In genomic region chr1:20401405-20402010, GRCh38 we compare ENCODE assay signal across 14 cellular contexts.
DNase-seq lines count a peak whose midpoint lies in the region; ATAC-seq and TF ChIP-seq lines count a peak whose summit lies in the region.
"Had no signal": no experiment of that assay in that cellular context is flagged by ENCODE, and none has a peak within 500 bp of the region (broad histone marks: within the 10 kb centered on the region; RNA-seq: fewer than 3 reads in every experiment).

No MANE protein-coding gene starts in this region.

- H3K36me3 Mint-ChIP-seq in activated CD8-positive, alpha-beta memory T cell treated with anti-CD3 and anti-CD28 coated beads, Interleukin-2, amount 10 ng/mL, durations not matched to agents 7 days and 5 days, result no peaks in the 10 kb centered on the region
- H3K36me3 Mint-ChIP-seq in type B pancreatic cell, result no peaks in the 10 kb centered on the region
- no peaks in the 10 kb centered on the region for H3K36me3 Mint-ChIP-seq in MCF 10A (ENCODE audit: insufficient read depth, unreplicated experiment)
- H3K36me3 Mint-ChIP-seq: CD4-positive, CD25-positive, alpha-beta regulatory T cell had no signal

- TF ChIP-seq CTCF in coronary artery (IDR thresholded peaks at IDR 0.05), result no peak
- no peak for TF ChIP-seq CTCF in type B pancreatic cell (conservative IDR thresholded peaks at IDR 0.05)
- TF ChIP-seq CTCF in MCF 10A (IDR thresholded peaks at IDR 0.05; ENCODE audit: unreplicated experiment), result no peak

- no peak overlapping the region for H3K4me3 ChIP-seq in coronary artery
- H3K4me3 ChIP-seq: BLaER1 treated with 17β-estradiol and CSF1 and Interleukin-3, amounts not matched to agents 10 nM and 100 nM had no signal

- no peak overlapping the region for H3K27ac Mint-ChIP-seq in activated CD8-positive, alpha-beta memory T cell treated with anti-CD3 and anti-CD28 coated beads, Interleukin-2, amount 10 ng/mL, durations not matched to agents 7 days and 5 days
- H3K27ac Mint-ChIP-seq in type B pancreatic cell (no peak overlapping the region), MCF 10A (ENCODE audit: low read depth, unreplicated experiment) (no peak overlapping the region)
- H3K27ac Mint-ChIP-seq: CD4-positive, CD25-positive, alpha-beta regulatory T cell had no signal

- no peak overlapping the region for H3K27ac ChIP-seq in coronary artery
- H3K27ac ChIP-seq: BLaER1 treated with 17β-estradiol and CSF1 and Interleukin-3, amounts not matched to agents 10 nM and 100 nM had no signal

- no peak overlapping the region for H3K4me3 Mint-ChIP-seq in activated CD8-positive, alpha-beta memory T cell treated with anti-CD3 and anti-CD28 coated beads, Interleukin-2, amount 10 ng/mL, durations not matched to agents 7 days and 5 days
- H3K4me3 Mint-ChIP-seq in type B pancreatic cell, result no peak overlapping the region
- H3K4me3 Mint-ChIP-seq in MCF 10A (ENCODE audit: unreplicated experiment), result no peak overlapping the region
- H3K4me3 Mint-ChIP-seq: CD4-positive, CD25-positive, alpha-beta regulatory T cell had no signal

- no TSS peak for BruUV-seq in MCF 10A (replicated peaks; lab: Mats Ljungman, UMichigan)

- CTCF ChIA-PET in activated CD8-positive, alpha-beta memory T cell treated with anti-CD3 and anti-CD28 coated beads, Interleukin-2, amount 10 ng/mL, durations not matched to agents 7 days and 5 days (lab: Charles Lee), result no interaction called here
- CTCF ChIA-PET in MCF 10A (lab: Yijun Ruan, JAX), result no interaction called here

- intact Hi-C loops in MCF 10A (cut with micrococcal nuclease), result no loop called here

- POLR2A ChIA-PET in MCF 10A (lab: Yijun Ruan, JAX), result interaction anchor here (0.6 kb wide), 1 partner anchor 12 kb away, joined by 3 read pairs; no protein-coding TSS in a partner anchor

- no peaks in the 10 kb centered on the region for H3K4me1 Mint-ChIP-seq in activated CD8-positive, alpha-beta memory T cell treated with anti-CD3 and anti-CD28 coated beads, Interleukin-2, amount 10 ng/mL, durations not matched to agents 7 days and 5 days
- H3K4me1 Mint-ChIP-seq in type B pancreatic cell (ENCODE audit: unreplicated experiment) (peaks cover 8% of the 10 kb centered on the region), MCF 10A (ENCODE audit: insufficient read depth, unreplicated experiment) (peaks cover 6% of the 10 kb centered on the region)
- H3K4me1 Mint-ChIP-seq: CD4-positive, CD25-positive, alpha-beta regulatory T cell had no signal

- no peaks in the 10 kb centered on the region for H3K9me3 Mint-ChIP-seq in activated CD8-positive, alpha-beta memory T cell treated with anti-CD3 and anti-CD28 coated beads, Interleukin-2, amount 10 ng/mL, durations not matched to agents 7 days and 5 days (ENCODE audit: low read depth)
- H3K9me3 Mint-ChIP-seq in type B pancreatic cell, result no peaks in the 10 kb centered on the region
- no peaks in the 10 kb centered on the region for H3K9me3 Mint-ChIP-seq in MCF 10A (ENCODE audit: unreplicated experiment)

- no peak for ATAC-seq in activated CD8-positive, alpha-beta memory T cell treated with anti-CD3 and anti-CD28 coated beads, Interleukin-2, amount 10 ng/mL, durations not matched to agents 7 days and 5 days
- ATAC-seq in left lobe of liver (no peak), HG03159 (IDR thresholded peaks at IDR 0.05; ENCODE audit: unreplicated experiment) (no peak)
- ATAC-seq: HCT116 had no signal

- H3K27me3 Mint-ChIP-seq in activated CD8-positive, alpha-beta memory T cell treated with anti-CD3 and anti-CD28 coated beads, Interleukin-2, amount 10 ng/mL, durations not matched to agents 7 days and 5 days, result peaks cover 58% of the 10 kb centered on the region
- H3K27me3 Mint-ChIP-seq in type B pancreatic cell, result peaks cover 81% of the 10 kb centered on the region
- H3K27me3 Mint-ChIP-seq in MCF 10A (ENCODE audit: insufficient read depth, unreplicated experiment), result peaks cover 37% of the 10 kb centered on the region

- DNase-seq in activated CD8-positive, alpha-beta memory T cell treated with anti-CD3 and anti-CD28 coated beads, Interleukin-2, amount 10 ng/mL, durations not matched to agents 7 days and 5 days, result peak; percentile 8
- no peak for DNase-seq in activated CD8-positive, alpha-beta memory T cell treated with anti-CD3 and anti-CD28 coated beads, Interleukin-2, amount 50 U/mL, for 48 hours
- peak; percentile 47 for DNase-seq in coronary artery (ENCODE audit: low spot score)
- peak; percentile 15 for DNase-seq in left lobe of liver (ENCODE audit: low spot score)
- peak; percentile 53 for DNase-seq in type B pancreatic cell (ENCODE audit: extremely low spot score, unreplicated experiment)
- no peak for DNase-seq in MCF 10A (ENCODE audit: unreplicated experiment)
- DNase-seq in NCI-H774 (lab: John Stamatoyannopoulos, UW), result no peak
- DNase-seq: ACHN; CD4-positive, CD25-positive, alpha-beta regulatory T cell; DMS53; IMR-90 had no signal

Comparison
In these comparisons a context has a peak if more than half of its experiments do, and no peak if none do; other contexts are left out.
1. DNase-seq: peak in activated CD8-positive, alpha-beta memory T cell treated with anti-CD3 and anti-CD28 coated beads, Interleukin-2, amount 10 ng/mL, durations not matched to agents 7 days and 5 days (single experiment), coronary artery (single experiment), left lobe of liver (single experiment) and type B pancreatic cell (single experiment); none in activated CD8-positive, alpha-beta memory T cell treated with anti-CD3 and anti-CD28 coated beads, Interleukin-2, amount 50 U/mL, for 48 hours (single experiment), MCF 10A (single experiment) and NCI-H774 (single experiment).